In the genomic region with DNA sequence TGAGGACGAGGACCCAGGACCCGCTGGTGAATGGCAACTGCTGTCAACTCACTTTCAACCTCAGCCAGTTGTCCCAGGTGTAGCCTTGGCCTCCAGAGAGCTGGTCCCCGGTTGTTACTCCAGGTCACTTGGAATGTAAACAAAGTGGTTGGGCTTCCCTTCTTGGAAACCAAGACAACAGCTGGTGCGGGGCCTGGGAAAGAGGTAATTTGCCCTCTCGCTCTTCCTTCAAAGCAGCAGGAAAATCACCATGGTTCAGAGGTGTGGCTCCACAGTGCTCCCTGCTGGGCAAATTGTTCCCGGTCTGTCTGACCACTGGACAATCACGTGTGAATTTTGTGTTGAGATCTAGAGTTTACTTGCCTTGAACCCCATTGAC, we compare ENCODE assay signal across 10 cellular contexts. TPM values are rescaled to one million over a fixed set of nuclear protein-coding genes. Genes with fewer than 3 reads are reported as not detected.
DNase-seq lines count a peak whose midpoint lies in the region; ATAC-seq and TF ChIP-seq lines count a peak whose summit lies in the region.
"Had no signal": no experiment of that assay in that cellular context is flagged by ENCODE, and none has a peak within 500 bp of the region (broad histone marks: within the 10 kb centered on the region; RNA-seq: fewer than 3 reads in every experiment).

No MANE protein-coding gene starts in this region.

- TF ChIP-seq CTCF in KMS-11 (conservative IDR thresholded peaks at IDR 0.05; ENCODE audit: low read depth, low read length) = peak; percentile 45
- peak; percentile 77 for TF ChIP-seq CTCF in chondrocyte (IDR thresholded peaks at IDR 0.05)
- TF ChIP-seq CTCF in neural progenitor cell (IDR thresholded peaks at IDR 0.05) = peak; percentile 68

- no peaks in the 10 kb centered on the region for H3K4me1 ChIP-seq in KMS-11 (ENCODE audit: low read depth, poor library complexity, severe bottlenecking)
- H3K4me1 ChIP-seq in neural progenitor cell = peaks cover 5% of the 10 kb centered on the region

- peaks cover 5% of the 10 kb centered on the region for H3K4me1 Mint-ChIP-seq in chondrocyte (ENCODE audit: low read depth)
- peaks cover 2% of the 10 kb centered on the region for H3K4me1 Mint-ChIP-seq in neural progenitor cell
- peaks cover 1% of the 10 kb centered on the region for H3K4me1 Mint-ChIP-seq in activated T-cell treated with anti-CD3 and anti-CD28 coated beads, Interleukin-2, amount 50 U/mL, for 4 hours (ENCODE audit: low read depth)

- H3K27ac ChIP-seq in KMS-11 (no peak overlapping the region), neural progenitor cell (no peak overlapping the region)
- H3K27ac ChIP-seq: neutrophil had no signal

- H3K9ac ChIP-seq in KMS-11 = no peak overlapping the region
- H3K9ac ChIP-seq in neural progenitor cell = no peak overlapping the region

- H3K27me3 Mint-ChIP-seq in chondrocyte (ENCODE audit: low read depth) (no peaks in the 10 kb centered on the region), neural progenitor cell (ENCODE audit: insufficient read depth, low read depth) (no peaks in the 10 kb centered on the region)
- H3K27me3 Mint-ChIP-seq in activated T-cell treated with anti-CD3 and anti-CD28 coated beads, Interleukin-2, amount 50 U/mL, for 4 hours (ENCODE audit: low read depth) = peaks cover 12% of the 10 kb centered on the region

- H3K4me2 ChIP-seq in KMS-11 = no peak overlapping the region
- no peak overlapping the region for H3K4me2 ChIP-seq in neural progenitor cell

- ATAC-seq in GM19397 (IDR thresholded peaks at IDR 0.05; ENCODE audit: unreplicated experiment) (no peak), HG03520 (IDR thresholded peaks at IDR 0.05; ENCODE audit: unreplicated experiment) (no peak)
- no peak for ATAC-seq in activated T-cell treated with anti-CD3 and anti-CD28 coated beads, Interleukin-2, amount 50 U/mL, for 4 hours

- H3K27ac Mint-ChIP-seq in chondrocyte (ENCODE audit: unreplicated experiment) (no peak overlapping the region), neural progenitor cell (no peak overlapping the region)
- H3K27ac Mint-ChIP-seq: CD4-positive, CD25-positive, alpha-beta regulatory T cell had no signal

- no peaks in the 10 kb centered on the region for H3K9me3 ChIP-seq in neural progenitor cell (ENCODE audit: low read depth)
- H3K9me3 ChIP-seq: neutrophil had no signal

- H2AFZ ChIP-seq in KMS-11 (ENCODE audit: low read depth) (no peak overlapping the region), neural progenitor cell (replicated peaks) (no peak overlapping the region)

- H3F3A ChIP-seq in neural progenitor cell (ENCODE audit: low read depth) = no peaks in the 10 kb centered on the region

- DNase-seq in NCI-H1417 (lab: John Stamatoyannopoulos, UW) (peak in 2 of 3 experiments; percentile 19 to 56), NCI-H1417 treated with DMSO at 0.1 percent for 48 hours (lab: John Stamatoyannopoulos, UW) (no peak), chondrocyte (ENCODE audit: low spot score) (no peak), neural progenitor cell (ENCODE audit: low spot score) (peak; percentile 66)
- DNase-seq in activated T-cell treated with anti-CD3 and anti-CD28 coated beads, Interleukin-2, amount 50 U/mL, for 4 hours = no peak
- DNase-seq: CD4-positive, CD25-positive, alpha-beta regulatory T cell had no signal

- H3K4me3 Mint-ChIP-seq in chondrocyte (ENCODE audit: unreplicated experiment) (no peak overlapping the region), neural progenitor cell (no peak overlapping the region)
- H3K4me3 Mint-ChIP-seq in activated T-cell treated with anti-CD3 and anti-CD28 coated beads, Interleukin-2, amount 50 U/mL, for 4 hours = no peak overlapping the region
- H3K4me3 Mint-ChIP-seq: CD4-positive, CD25-positive, alpha-beta regulatory T cell had no signal

- H3K36me3 ChIP-seq in KMS-11 (ENCODE audit: insufficient read depth) = no peaks in the 10 kb centered on the region
- no peaks in the 10 kb centered on the region for H3K36me3 ChIP-seq in neural progenitor cell
- H3K36me3 ChIP-seq: neutrophil had no signal

- H3K4me3 ChIP-seq in KMS-11 (IDR thresholded peaks at IDR 0.05; ENCODE audit: insufficient read depth, low read depth, low read length) (no peak overlapping the region), neural progenitor cell (no peak overlapping the region)

- no peaks in the 10 kb centered on the region for H4K20me1 ChIP-seq in KMS-11 (ENCODE audit: insufficient read depth)
- H4K20me1 ChIP-seq in neural progenitor cell (ENCODE audit: low read depth) = no peaks in the 10 kb centered on the region

- H3K79me2 ChIP-seq in KMS-11 (ENCODE audit: insufficient read depth, low read depth) (no peaks in the 10 kb centered on the region), neural progenitor cell (ENCODE audit: low read depth) (no peaks in the 10 kb centered on the region)

- H3K36me3 Mint-ChIP-seq in chondrocyte (ENCODE audit: low read depth) (no peaks in the 10 kb centered on the region), neural progenitor cell (no peaks in the 10 kb centered on the region)
- H3K36me3 Mint-ChIP-seq in activated T-cell treated with anti-CD3 and anti-CD28 coated beads, Interleukin-2, amount 50 U/mL, for 4 hours (ENCODE audit: insufficient read depth) = no peaks in the 10 kb centered on the region
- H3K36me3 Mint-ChIP-seq: CD4-positive, CD25-positive, alpha-beta regulatory T cell had no signal

- H3K27me3 ChIP-seq in KMS-11 (ENCODE audit: insufficient read depth, low read depth) (no peaks in the 10 kb centered on the region), neural progenitor cell (no peaks in the 10 kb centered on the region)

- H3K9me3 Mint-ChIP-seq in chondrocyte (ENCODE audit: low read depth) = no peaks in the 10 kb centered on the region
- no peaks in the 10 kb centered on the region for H3K9me3 Mint-ChIP-seq in neural progenitor cell
- no peaks in the 10 kb centered on the region for H3K9me3 Mint-ChIP-seq in activated T-cell treated with anti-CD3 and anti-CD28 coated beads, Interleukin-2, amount 50 U/mL, for 4 hours
- H3K9me3 Mint-ChIP-seq: CD4-positive, CD25-positive, alpha-beta regulatory T cell had no signal

RNA-seq across cellular contexts. Expression of a gene that starts 15.0 kb away (rescaled TPM):
- total RNA-seq in chondrocyte (0.10 to 1.1 TPM (median 0.26 TPM) in 3 replicates), neural progenitor cell (ENCODE audit: low replicate concordance) (4.2 and 4.9 TPM in 2 replicates)
- total RNA-seq in activated T-cell treated with anti-CD3 and anti-CD28 coated beads, Interleukin-2, amount 50 U/mL, for 4 hours = under 1 TPM; 0.03 to 0.13 (median 0.05) TPM
- total RNA-seq: CD4-positive, CD25-positive, alpha-beta regulatory T cell had no signal

Comparison
In these comparisons a context has a peak if more than half of its experiments do, and no peak if none do; other contexts are left out.
1. DNase-seq: peak in NCI-H1417 (2 of 3) and neural progenitor cell (single experiment); none in NCI-H1417 treated with DMSO at 0.1 percent for 48 hours (single experiment), chondrocyte (single experiment) and activated T-cell treated with anti-CD3 and anti-CD28 coated beads, Interleukin-2, amount 50 U/mL, for 4 hours (single experiment).
2. Peak in every context shown above with its lines, with median percentiles within 50 percentile points of each other: CTCF ChIP-seq.